In the genomic region with DNA sequence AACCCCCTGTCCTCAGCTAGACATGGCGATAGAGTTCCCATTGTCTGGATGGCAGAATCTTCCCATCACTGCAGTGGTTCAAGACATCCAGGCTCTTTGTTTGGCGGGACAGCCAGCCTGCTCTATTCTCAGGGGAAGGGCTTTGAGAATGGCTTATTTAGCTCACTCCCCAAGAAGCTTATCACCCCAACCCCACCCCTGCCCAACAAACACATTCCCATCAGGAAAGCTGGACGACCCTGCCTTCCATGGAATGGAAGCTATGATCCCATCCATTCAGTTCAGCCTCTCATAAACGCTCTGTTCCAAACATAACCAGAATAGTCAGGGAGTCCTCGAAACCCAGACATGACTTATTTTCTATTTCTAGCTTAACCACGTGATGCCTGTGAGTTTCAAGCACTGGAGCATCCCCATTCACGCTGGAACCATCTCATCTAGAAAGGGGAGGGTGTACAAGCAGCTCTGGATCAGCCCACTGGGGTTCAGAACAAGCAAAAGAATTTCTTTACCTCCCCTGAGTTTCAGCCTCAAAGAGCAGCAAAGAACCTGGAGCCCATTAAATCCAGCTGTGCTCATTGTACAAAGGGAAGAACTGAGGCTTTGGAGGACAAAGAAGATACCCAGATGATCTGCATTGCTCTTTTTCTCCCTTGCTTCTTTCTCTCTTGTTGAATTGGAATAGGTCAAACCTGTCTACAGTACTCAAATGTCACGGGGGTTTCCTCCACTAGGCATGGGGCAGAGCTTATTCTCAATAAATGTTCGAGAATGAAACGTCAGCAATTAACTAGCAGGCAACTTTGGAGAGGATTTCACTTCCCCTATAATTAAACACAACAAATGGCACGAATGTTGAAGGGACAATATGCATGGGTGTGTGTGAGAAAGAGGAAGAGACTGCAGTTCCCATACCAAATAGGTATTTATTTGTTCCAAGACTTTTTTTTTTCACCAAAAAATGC, we compare ENCODE assay signal across 8 cellular contexts.
DNase-seq lines count a peak whose midpoint lies in the region; ATAC-seq, FAIRE-seq and TF ChIP-seq lines count a peak whose summit lies in the region.

No MANE protein-coding gene starts in this region.

- H3K4me2 ChIP-seq in BLaER1 treated with 17β-estradiol and CSF1 and Interleukin-3, amounts not matched to agents 10 nM and 100 nM, result peak overlapping the region; percentile 62 to 91 (median 85)
- H3K4me2 ChIP-seq in OCI-LY7 (ENCODE audit: low read length) (peak overlapping the region; percentile 56), mesendoderm (ENCODE audit: low read length) (no peak overlapping the region), SK-N-SH (no peak overlapping the region)

- H3K4ac ChIP-seq in mesendoderm (ENCODE audit: low read depth, low read length), result no peak overlapping the region

- H3K79me2 ChIP-seq in OCI-LY7 (ENCODE audit: insufficient read depth, low read depth, low read length) (peaks cover 6% of the 10 kb centered on the region; the same call in 1 of the 2 replicates), mesendoderm (ENCODE audit: control insufficient read depth, insufficient read depth, low read length) (peaks cover 2% of the 10 kb centered on the region), SK-N-SH (ENCODE audit: insufficient read depth) (peaks cover 100% of the 10 kb centered on the region)

- BruUV-seq in OCI-LY7 (replicated peaks; lab: Mats Ljungman, UMichigan), result no TSS peak

- intact Hi-C loops in OCI-LY7 (cut with micrococcal nuclease; ENCODE audit: unreplicated experiment) (no loop called here), ovary (cut with DNase I) (no loop called here)

- H3K4me1 Mint-ChIP-seq in CD8-positive, alpha-beta memory T cell, result peaks cover 39 to 77% (median 53%) of the 10 kb centered on the region in 3 donors

- no peaks in the 10 kb centered on the region for H3K9me2 ChIP-seq in OCI-LY7 (ENCODE audit: insufficient read depth, low read length)
- H3K9me2 ChIP-seq in SK-N-SH, result no peaks in the 10 kb centered on the region

- no peak overlapping the region for H3K18ac ChIP-seq in mesendoderm (ENCODE audit: low read length)

- H3K4me3 Mint-ChIP-seq in CD8-positive, alpha-beta memory T cell, result no peak overlapping the region

- H2BK5ac ChIP-seq in mesendoderm (ENCODE audit: low read length), result no peak overlapping the region

- H3K56ac ChIP-seq in mesendoderm (ENCODE audit: low read length), result no peak overlapping the region

- CTCF ChIA-PET in OCI-LY7 (lab: Charles Lee; ENCODE audit: unreplicated experiment), result no interaction called here
- CTCF ChIA-PET in CD8-positive, alpha-beta memory T cell (lab: Charles Lee), result interaction anchor here (1.1 to 1.2 kb wide), 2 partner anchors 8 to 13 kb away, joined by 3 read pairs; no protein-coding TSS in a partner anchor
- CTCF ChIA-PET in SK-N-SH (lab: Yijun Ruan, JAX), result interaction anchor here (0.6 to 2.6 kb wide), 9 partner anchors 10 to 400 kb away, joined by 3 to 12 read pairs (median 3); no protein-coding TSS in a partner anchor

- no peaks in the 10 kb centered on the region for H3K9me3 Mint-ChIP-seq in CD8-positive, alpha-beta memory T cell

- peak overlapping the region in 3 of 10 experiments; percentile 13 to 34 (median 14); a peak in 3 of 20 replicates for H3K4me3 ChIP-seq in BLaER1 treated with 17β-estradiol and CSF1 and Interleukin-3, amounts not matched to agents 10 nM and 100 nM
- H3K4me3 ChIP-seq in OCI-LY7 (ENCODE audit: low read depth, low read length, poor library complexity, severe bottlenecking), result no peak overlapping the region
- H3K4me3 ChIP-seq in mesendoderm (ENCODE audit: low read length), result no peak overlapping the region
- H3K4me3 ChIP-seq in CD8-positive, alpha-beta memory T cell (ENCODE audit: low read length), result no peak overlapping the region
- H3K4me3 ChIP-seq in SK-N-SH (ENCODE audit: low read depth in 2 of 2, low read length in 1 of 2), result no peak overlapping the region
- no peak overlapping the region for H3K4me3 ChIP-seq in ovary

- no peak overlapping the region for H4K5ac ChIP-seq in mesendoderm (ENCODE audit: low read length)

- H3K4me1 ChIP-seq in BLaER1 treated with 17β-estradiol and CSF1 and Interleukin-3, amounts not matched to agents 10 nM and 100 nM, result peaks cover 80 to 97% (median 90%) of the 10 kb centered on the region in 10 experiments
- H3K4me1 ChIP-seq in OCI-LY7 (ENCODE audit: insufficient read depth, low read length, poor library complexity, severe bottlenecking) (peaks cover 60% of the 10 kb centered on the region), mesendoderm (ENCODE audit: control insufficient read depth, low read depth, low read length) (peaks cover 6% of the 10 kb centered on the region), SK-N-SH (ENCODE audit: control insufficient read depth in 1 of 2, insufficient read depth in 2 of 2, low read depth in 1 of 2, low read length in 1 of 2) (peaks cover 21 to 65% of the 10 kb centered on the region in 2 experiments; a peak in 3 of 4 replicates), ovary (ENCODE audit: insufficient read depth) (peaks cover 11% of the 10 kb centered on the region)
- peaks cover 30% of the 10 kb centered on the region for H3K4me1 ChIP-seq in CD8-positive, alpha-beta memory T cell (ENCODE audit: insufficient read depth, low read length)

- H3K9me3 ChIP-seq in BLaER1 treated with 17β-estradiol and CSF1 and Interleukin-3, amounts not matched to agents 10 nM and 100 nM (replicated peaks in 1 of 11), result no peaks in the 10 kb centered on the region
- H3K9me3 ChIP-seq in OCI-LY7 (ENCODE audit: low read length) (no peaks in the 10 kb centered on the region), SK-N-SH (no peaks in the 10 kb centered on the region), ovary (no peaks in the 10 kb centered on the region)
- H3K9me3 ChIP-seq in CD8-positive, alpha-beta memory T cell (ENCODE audit: low read length), result no peaks in the 10 kb centered on the region

- no peaks in the 10 kb centered on the region for H3K27me3 ChIP-seq in BLaER1 treated with 17β-estradiol and CSF1 and Interleukin-3, amounts not matched to agents 10 nM and 100 nM
- no peaks in the 10 kb centered on the region for H3K27me3 ChIP-seq in mesendoderm (ENCODE audit: insufficient read depth, low read length, poor library complexity)
- no peaks in the 10 kb centered on the region for H3K27me3 ChIP-seq in CD8-positive, alpha-beta memory T cell (ENCODE audit: insufficient read depth, low read length, poor library complexity, severe bottlenecking)
- no peaks in the 10 kb centered on the region for H3K27me3 ChIP-seq in SK-N-SH (ENCODE audit: insufficient read depth)
- no peaks in the 10 kb centered on the region for H3K27me3 ChIP-seq in ovary

- TF ChIP-seq RAD21 in SK-N-SH (IDR thresholded peaks at IDR 0.05; ENCODE audit: low read length), result no peak

- peaks cover 0 to 6% (median 0%) of the 10 kb centered on the region in 11 experiments; a peak in 2 of 22 replicates for H3K36me3 ChIP-seq in BLaER1 treated with 17β-estradiol and CSF1 and Interleukin-3, amounts not matched to agents 10 nM and 100 nM
- H3K36me3 ChIP-seq in OCI-LY7 (ENCODE audit: insufficient read depth, low read length), result no peaks in the 10 kb centered on the region
- H3K36me3 ChIP-seq in mesendoderm (ENCODE audit: control insufficient read depth, insufficient read depth, low read length), result no peaks in the 10 kb centered on the region
- no peaks in the 10 kb centered on the region for H3K36me3 ChIP-seq in CD8-positive, alpha-beta memory T cell (ENCODE audit: insufficient read depth, low read length)
- peaks cover 0 to 7% of the 10 kb centered on the region in 2 experiments for H3K36me3 ChIP-seq in SK-N-SH (replicated peaks in 1 of 2; ENCODE audit: control insufficient read depth in 1 of 2, insufficient read depth in 2 of 2, low read length in 1 of 2)
- no peaks in the 10 kb centered on the region for H3K36me3 ChIP-seq in ovary

- H2AK5ac ChIP-seq in mesendoderm (ENCODE audit: low read length), result no peak overlapping the region

- peak overlapping the region in 10 of 11 experiments; percentile 9 to 56 (median 30); a peak in 11 of 22 replicates for H3K9ac ChIP-seq in BLaER1 treated with 17β-estradiol and CSF1 and Interleukin-3, amounts not matched to agents 10 nM and 100 nM
- H3K9ac ChIP-seq in mesendoderm (ENCODE audit: low read length) (no peak overlapping the region), SK-N-SH (no peak overlapping the region)

- TF ChIP-seq CTCF in OCI-LY7 (conservative IDR thresholded peaks at IDR 0.05; ENCODE audit: low read length) (no peak), SK-N-SH (IDR thresholded peaks at IDR 0.05) (no peak), ovary (IDR thresholded peaks at IDR 0.05) (no peak)

- WGBS in mesendoderm (ENCODE audit: extremely low coverage, insufficient coverage, low lambda C conversion rate), result no CpG with 5 or more reads among the region's 11 CpGs
- 76% methylated on average over 11 of the region's 11 CpGs for WGBS in SK-N-SH (ENCODE audit: low lambda C conversion rate)
- WGBS in ovary, 3 donors, result 50 to 57% (median 54%) methylated on average over 11 of the region's 11 CpGs

- peak overlapping the region; percentile 15 for H3K23ac ChIP-seq in mesendoderm (ENCODE audit: low read length)

- TF ChIP-seq POLR2A in ovary (IDR thresholded peaks at IDR 0.05), result no peak

- POLR2A ChIA-PET in OCI-LY7 (lab: Charles Lee) (interaction anchor here (0.6 to 0.8 kb wide), 3 partner anchors 8 to 57 kb away, joined by 3 read pairs; no protein-coding TSS in a partner anchor), SK-N-SH (lab: Yijun Ruan, JAX) (no interaction called here)
- POLR2A ChIA-PET in CD8-positive, alpha-beta memory T cell (lab: Charles Lee), result no interaction called here

- peaks cover 0 to 5% (median 0%) of the 10 kb centered on the region in 3 donors for H3K36me3 Mint-ChIP-seq in CD8-positive, alpha-beta memory T cell

- no peak overlapping the region for H2BK15ac ChIP-seq in mesendoderm (replicated peaks; ENCODE audit: low read depth)

- DNase-seq in OCI-LY7 (ENCODE audit: low spot score) (peak; percentile 73), mesendoderm (no peak), HTR-8/SVneo (ENCODE audit: insufficient read length, low spot score) (no peak), SK-N-SH (no peak), ovary (no peak)
- no peak for DNase-seq in CD8-positive, alpha-beta memory T cell

- H3K27ac ChIP-seq in BLaER1 treated with 17β-estradiol and CSF1 and Interleukin-3, amounts not matched to agents 10 nM and 100 nM, result peak overlapping the region; percentile 38 to 76 (median 57); a peak in 20 of 22 replicates
- peak overlapping the region; percentile 41 for H3K27ac ChIP-seq in OCI-LY7 (ENCODE audit: low read depth, low read length, poor library complexity, severe bottlenecking)
- no peak overlapping the region for H3K27ac ChIP-seq in mesendoderm (ENCODE audit: low read depth, low read length)
- H3K27ac ChIP-seq in CD8-positive, alpha-beta memory T cell (ENCODE audit: low read depth, low read length), result no peak overlapping the region
- peak overlapping the region in 1 of 2 experiments; percentile 24; a peak in 2 of 4 replicates for H3K27ac ChIP-seq in SK-N-SH (ENCODE audit: low read depth in 2 of 2, low read length in 1 of 2)
- H3K27ac ChIP-seq in ovary, result no peak overlapping the region

- no peak overlapping the region for H4K8ac ChIP-seq in mesendoderm (ENCODE audit: low read depth, low read length)

- H2BK120ac ChIP-seq in mesendoderm (ENCODE audit: low read depth, low read length), result no peak overlapping the region

- peaks cover 44% of the 10 kb centered on the region for H3F3A ChIP-seq in SK-N-SH (replicated peaks; ENCODE audit: insufficient read depth)

- H3K27ac Mint-ChIP-seq in CD8-positive, alpha-beta memory T cell, result peak overlapping the region in 4 of 8 donors; percentile 35 to 50 (median 46)

- FAIRE-seq in HTR-8/SVneo (lab: Jason Lieb, UNC), result no peak

- H4K20me1 ChIP-seq in BLaER1 treated with 17β-estradiol and CSF1 and Interleukin-3, amounts not matched to agents 10 nM and 100 nM, result peaks cover 0 to 73% (median 16%) of the 10 kb centered on the region in 11 experiments; a peak in 12 of 22 replicates
- no peaks in the 10 kb centered on the region; the same call in 1 of the 2 replicates for H4K20me1 ChIP-seq in OCI-LY7 (ENCODE audit: insufficient read depth, low read length)
- peaks cover 100% of the 10 kb centered on the region for H4K20me1 ChIP-seq in SK-N-SH (ENCODE audit: insufficient read depth)

- H3K27me3 Mint-ChIP-seq in CD8-positive, alpha-beta memory T cell, result peaks cover 0 to 1% of the 10 kb centered on the region in 2 donors

- ATAC-seq in GM21529 (IDR thresholded peaks at IDR 0.05; ENCODE audit: unreplicated experiment), result peak; percentile 70

- peaks cover 9% of the 10 kb centered on the region for H3K79me1 ChIP-seq in mesendoderm (ENCODE audit: low read length)

- TF ChIP-seq EP300 in SK-N-SH (IDR thresholded peaks at IDR 0.05; ENCODE audit: borderline replicate concordance in 1 of 2, low read depth in 1 of 2, low read length in 1 of 2), result no peak
- no peak for TF ChIP-seq EP300 in ovary (IDR thresholded peaks at IDR 0.05)

- H2AFZ ChIP-seq in OCI-LY7 (ENCODE audit: low read length) (no peak overlapping the region), SK-N-SH (ENCODE audit: low read depth) (no peak overlapping the region)

Comparison
In these comparisons a context has a peak if more than half of its experiments do, and no peak if none do; other contexts are left out.
1. H3K27ac ChIP-seq: peak in BLaER1 treated with 17β-estradiol and CSF1 and Interleukin-3, amounts not matched to agents 10 nM and 100 nM (11 of 11) and OCI-LY7 (single experiment); none in mesendoderm (single experiment), CD8-positive, alpha-beta memory T cell (single experiment) and ovary (0 of 2).
2. H3K4me2 ChIP-seq: peak in BLaER1 treated with 17β-estradiol and CSF1 and Interleukin-3, amounts not matched to agents 10 nM and 100 nM (11 of 11) and OCI-LY7 (single experiment); none in mesendoderm (single experiment) and SK-N-SH (single experiment).
3. H3K9ac ChIP-seq: peak in BLaER1 treated with 17β-estradiol and CSF1 and Interleukin-3, amounts not matched to agents 10 nM and 100 nM (10 of 11); none in mesendoderm (single experiment) and SK-N-SH (single experiment).